ENCODE assay signal across 9 cellular contexts in genomic region chr1:201715801-201716741, GRCh38.
DNase-seq lines count a peak whose midpoint lies in the region; ATAC-seq, FAIRE-seq and TF ChIP-seq lines count a peak whose summit lies in the region.
"Had no signal": no experiment of that assay in that cellular context is flagged by ENCODE, and none has a peak within 500 bp of the region (broad histone marks: within the 10 kb centered on the region; RNA-seq: fewer than 3 reads in every experiment).

No MANE protein-coding gene starts in this region.

- H4K5ac ChIP-seq in IMR-90 (ENCODE audit: low read depth, low read length) = peak overlapping the region; percentile 72

- RAD21 ChIA-PET in GM12878 (lab: Charles Lee; ENCODE audit: unreplicated experiment) = interaction anchor here (0.7 to 0.9 kb wide), 2 partner anchors 73 to 77 kb away, joined by 3 read pairs; no protein-coding TSS in a partner anchor

- intact Hi-C loops in IMR-90 (cut with micrococcal nuclease) (no loop called here), GM12878 (cut with micrococcal nuclease; ENCODE audit: unreplicated experiment) (loop anchor here (5.0 kb wide), 1 partner anchor 46 kb away; no protein-coding TSS in a partner anchor)

- H3K4me3 ChIP-seq in ACC112 (ENCODE audit: low read depth, low read length) (no peak overlapping the region; the same call in 1 of the 2 replicates), IMR-90 (ENCODE audit: insufficient read depth, low read depth, low read length) (no peak overlapping the region), GM12878 (no peak overlapping the region)

- peak overlapping the region; percentile 88 for H3K23ac ChIP-seq in IMR-90 (ENCODE audit: low read depth, low read length)

- H3K4ac ChIP-seq in IMR-90 (ENCODE audit: low read depth, low read length) = peak overlapping the region; percentile 73

- H2BK120ac ChIP-seq in IMR-90 (ENCODE audit: low read depth, low read length) = peak overlapping the region; percentile 81

- peak overlapping the region; percentile 38 to 81 for H4K8ac ChIP-seq in IMR-90 (ENCODE audit: low read depth in 2 of 2, low read length in 2 of 2)

- no peaks in the 10 kb centered on the region for H3K27me3 ChIP-seq in ACC112 (ENCODE audit: insufficient read depth, low read length)
- no peaks in the 10 kb centered on the region for H3K27me3 ChIP-seq in IMR-90 (ENCODE audit: control insufficient read depth, insufficient read depth, low read length)
- no peaks in the 10 kb centered on the region for H3K27me3 ChIP-seq in GM12878 (replicated peaks in 1 of 2; ENCODE audit: control insufficient read depth in 2 of 2, insufficient read depth in 2 of 2, low read length in 1 of 2)

- H2BK20ac ChIP-seq in IMR-90 (ENCODE audit: low read depth, low read length) = peak overlapping the region; percentile 85

- in situ Hi-C loops in IMR-90 (cut with MboI; ENCODE audit: low sequenced_read_pairs) (no loop called here), GM12878 (cut with MboI) (no loop called here)

- dilution Hi-C loops in IMR-90 (cut with HindIII; ENCODE audit: low sequenced_read_pairs, unreplicated experiment) = no loop called here

- peak overlapping the region; percentile 54 for H3K56ac ChIP-seq in IMR-90 (ENCODE audit: extremely low read depth, insufficient read depth, low read length)

- no TSS peak for BruUV-seq in IMR-90 (replicated peaks; lab: Mats Ljungman, UMichigan)
- BruUV-seq in GM12878 (replicated peaks; lab: Mats Ljungman, UMichigan) = no TSS peak

- peak overlapping the region; percentile 71 for H3K18ac ChIP-seq in IMR-90 (ENCODE audit: low read depth, low read length)

- H2AK9ac ChIP-seq in IMR-90 (replicated peaks; ENCODE audit: low read depth, low read length, poor library complexity) = peak overlapping the region; percentile 0

- peaks cover 68% of the 10 kb centered on the region for H3K9me1 ChIP-seq in IMR-90 (ENCODE audit: insufficient read depth, low read length)

- peaks cover 44 to 81% of the 10 kb centered on the region in 2 experiments for H3K79me1 ChIP-seq in IMR-90 (ENCODE audit: low read depth in 1 of 2, low read length in 2 of 2)

- peak overlapping the region in 5 of 8 donors; percentile 5 to 70 (median 55) for H3K4me3 Mint-ChIP-seq in naive B cell
- H3K4me3 Mint-ChIP-seq: activated T-cell treated with anti-CD3 and anti-CD28 coated beads, Interleukin-2, amount 50 U/mL, for 24 hours had no signal

- CTCF ChIA-PET in IMR-90 (lab: Yijun Ruan, JAX) = interaction anchor here (0.9 to 1.5 kb wide), 2 partner anchors 65 to 156 kb away, joined by 3 to 4 read pairs; no protein-coding TSS in a partner anchor
- CTCF ChIA-PET in GM12878 (lab: Yijun Ruan, JAX) = interaction anchor here (1.4 to 14.7 kb wide), 4 partner anchors 11 to 233 kb away, joined by 3 to 332 read pairs (median 78); no protein-coding TSS in a partner anchor

- POLR2A ChIA-PET in IMR-90 (lab: Charles Lee; ENCODE audit: unreplicated experiment) (no interaction called here), GM12878 (lab: Charles Lee) (no interaction called here)

- H2BK5ac ChIP-seq in IMR-90 (ENCODE audit: low read depth, low read length, poor library complexity, severe bottlenecking) = peak overlapping the region; percentile 64

- H3K36me3 Mint-ChIP-seq in naive B cell = no peaks in the 10 kb centered on the region

- TF ChIP-seq RAD21 in IMR-90 (IDR thresholded peaks at IDR 0.05; ENCODE audit: low read length) (no peak), GM12878 (IDR thresholded peaks at IDR 0.05; ENCODE audit: insufficient read depth, low read depth, low read length) (no peak)

- no peak for TF ChIP-seq CTCF in IMR-90 (conservative IDR thresholded peaks at IDR 0.05; ENCODE audit: low read depth, low read length)
- TF ChIP-seq CTCF in GM12878 (IDR thresholded peaks at IDR 0.05 in 2 of 3, conservative IDR thresholded peaks at IDR 0.05 in 1 of 3; ENCODE audit: control insufficient read depth in 2 of 3, extremely low read depth in 1 of 3, insufficient read depth in 1 of 3, low read depth in 3 of 3, low read length in 3 of 3) = no peak

- H3K27ac ChIP-seq in ACC112 (ENCODE audit: low read depth, low read length) (peak overlapping the region; percentile 95), IMR-90 (ENCODE audit: insufficient read depth, low read length) (peak overlapping the region; percentile 93), GM12878 (ENCODE audit: control insufficient read depth, insufficient read depth) (peak overlapping the region; percentile 61)

- peaks cover 68% of the 10 kb centered on the region for H3K79me2 ChIP-seq in ACC112 (ENCODE audit: control insufficient read depth, insufficient read depth, low read length, unreplicated experiment)
- no peaks in the 10 kb centered on the region for H3K79me2 ChIP-seq in GM12878 (ENCODE audit: control insufficient read depth, insufficient read depth, low read length)

- WGBS in IMR-90 (ENCODE audit: extremely low coverage in 2 of 2, insufficient read length in 1 of 2), 2 experiments = 97% methylated on average over 5 of the region's 11 CpGs; no CpG with 5 or more reads in 1 of the 2 experiments
- 37% methylated on average over 11 of the region's 11 CpGs for WGBS in GM12878 (ENCODE audit: insufficient coverage, insufficient replicate concordance, low lambda C conversion rate, missing lambda C conversion rate)

- H3K9me3 Mint-ChIP-seq in naive B cell = no peaks in the 10 kb centered on the region
- H3K9me3 Mint-ChIP-seq: activated T-cell treated with anti-CD3 and anti-CD28 coated beads, Interleukin-2, amount 50 U/mL, for 24 hours had no signal

- H3K14ac ChIP-seq in IMR-90 (replicated peaks; ENCODE audit: low read depth, low read length) = peak overlapping the region; percentile 54

- H3K36me3 ChIP-seq in ACC112 (ENCODE audit: insufficient read depth, low read length) (peaks cover 21% of the 10 kb centered on the region; the same call in 1 of the 2 replicates), IMR-90 (ENCODE audit: control insufficient read depth, insufficient read depth, low read length) (peaks cover 30% of the 10 kb centered on the region), GM12878 (ENCODE audit: control insufficient read depth in 2 of 2, insufficient read depth in 2 of 2, low read length in 1 of 2) (no peaks in the 10 kb centered on the region)

- H3K9ac ChIP-seq in IMR-90 (ENCODE audit: low read depth, low read length) (peak overlapping the region; percentile 5; the same call in 1 of the 2 replicates), GM12878 (ENCODE audit: control insufficient read depth, insufficient read depth, low read length) (no peak overlapping the region; the same call in 1 of the 2 replicates)

- SMC1A ChIA-PET in GM12878 (lab: Charles Lee; ENCODE audit: uncharacterized antibody, unreplicated experiment) = interaction anchor here (0.9 kb wide), 2 partner anchors 77 to 98 kb away, joined by 3 read pairs; no protein-coding TSS in a partner anchor

- peak overlapping the region; percentile 72 for H4K91ac ChIP-seq in IMR-90 (ENCODE audit: insufficient read depth, low read depth, low read length)

- H3K4me1 Mint-ChIP-seq in naive B cell = peaks cover 23 to 36% (median 31%) of the 10 kb centered on the region in 3 donors

- TF ChIP-seq POLR2A in IMR-90 (IDR thresholded peaks at IDR 0.05; ENCODE audit: low read depth, low read length) (no peak), GM12878 (IDR thresholded peaks at IDR 0.05; ENCODE audit: low read depth, low read length) (no peak)

- peak overlapping the region; percentile 72; the same call in 2 of the 3 replicates for H2BK15ac ChIP-seq in IMR-90 (ENCODE audit: low read depth, low read length)

- no peak for DNase-seq in IMR-90
- DNase-seq in GM12878 (ENCODE audit: low read depth, low spot score) = peak; percentile 23
- DNase-seq in naive B cell = peak; percentile 55
- no peak for DNase-seq in COR-L47 (lab: John Stamatoyannopoulos, UW)
- DNase-seq in NCI-H2081 treated with DMSO at 0.1 percent for 48 hours (lab: John Stamatoyannopoulos, UW) = no peak
- DNase-seq: activated T-cell treated with anti-CD3 and anti-CD28 coated beads, Interleukin-2, amount 50 U/mL, for 24 hours had no signal

- H3K4me2 ChIP-seq in IMR-90 (ENCODE audit: low read depth, low read length) (no peak overlapping the region), GM12878 (ENCODE audit: control insufficient read depth, insufficient read depth) (peak overlapping the region; percentile 81)

- no peak for ATAC-seq in IMR-90 (ENCODE audit: low read depth)
- ATAC-seq in GM12878 = peak; percentile 74
- peak; percentile 87 to 88 for ATAC-seq in naive B cell (ENCODE audit: low read depth in 2 of 2)
- ATAC-seq in GM18519 (IDR thresholded peaks at IDR 0.05; ENCODE audit: low FRiP score, unreplicated experiment) = no peak
- ATAC-seq in GM19351 (IDR thresholded peaks at IDR 0.05; ENCODE audit: unreplicated experiment) = no peak

- no peak overlapping the region for H2AFZ ChIP-seq in ACC112 (ENCODE audit: low read length, unreplicated experiment)
- no peak overlapping the region for H2AFZ ChIP-seq in IMR-90 (replicated peaks; ENCODE audit: low read length, poor library complexity)
- peak overlapping the region; percentile 16 for H2AFZ ChIP-seq in GM12878 (ENCODE audit: control insufficient read depth, low read depth, low read length)

- H2AK5ac ChIP-seq in IMR-90 (ENCODE audit: low read depth, low read length) = peak overlapping the region; percentile 92

- H3K27me3 Mint-ChIP-seq in naive B cell = no peaks in the 10 kb centered on the region
- H3K27me3 Mint-ChIP-seq: activated T-cell treated with anti-CD3 and anti-CD28 coated beads, Interleukin-2, amount 50 U/mL, for 24 hours had no signal

- H4K20me1 ChIP-seq in IMR-90 (ENCODE audit: insufficient read depth, low read length) (peaks cover 25% of the 10 kb centered on the region; the same call in 1 of the 2 replicates), GM12878 (ENCODE audit: control insufficient read depth, insufficient read depth) (no peaks in the 10 kb centered on the region)

- FAIRE-seq in GM12878 (lab: Jason Lieb, UNC) = no peak

- TF ChIP-seq EP300 in GM12878 (IDR thresholded peaks at IDR 0.05; ENCODE audit: borderline replicate concordance in 1 of 2, control insufficient read depth in 1 of 2, low read depth in 2 of 2, low read length in 2 of 2) = no peak

- H3K9me3 ChIP-seq in IMR-90 (ENCODE audit: control insufficient read depth, insufficient read depth, low read length) (no peaks in the 10 kb centered on the region), GM12878 (replicated peaks; ENCODE audit: control insufficient read depth, insufficient read depth, low read length) (no peaks in the 10 kb centered on the region)

- H3K27ac Mint-ChIP-seq in naive B cell = peak overlapping the region; percentile 1 to 86 (median 48)
- H3K27ac Mint-ChIP-seq: activated T-cell treated with anti-CD3 and anti-CD28 coated beads, Interleukin-2, amount 50 U/mL, for 24 hours had no signal

- H3K4me1 ChIP-seq in ACC112 (ENCODE audit: control insufficient read depth, insufficient read depth, low read length, unreplicated experiment) (peaks cover 76% of the 10 kb centered on the region), IMR-90 (ENCODE audit: control insufficient read depth, insufficient read depth, low read length) (peaks cover 51% of the 10 kb centered on the region), GM12878 (ENCODE audit: control insufficient read depth, insufficient read depth, low read length) (peaks cover 44% of the 10 kb centered on the region)

TF ChIP-seq in IMR-90, 13 proteins besides CTCF, POLR2A, EP300 and RAD21 (continues in another document):
- no peak for TF ChIP-seq BHLHE40 (IDR thresholded peaks at IDR 0.05; ENCODE audit: low read depth, low read length)

TF ChIP-seq in GM12878, 131 proteins besides CTCF, POLR2A, EP300 and RAD21 (continues in another document):
- peak; percentile 15; the same call in 1 of the 2 replicates for TF ChIP-seq DPF2 (IDR thresholded peaks at IDR 0.05)

Comparison
In these comparisons a context has a peak if more than half of its experiments do, and no peak if none do; other contexts are left out.
1. ATAC-seq: peak in GM12878 (single experiment) and naive B cell (2 of 2); none in IMR-90 (single experiment), GM18519 (single experiment) and GM19351 (single experiment).
2. DNase-seq: peak in GM12878 (single experiment) and naive B cell (single experiment); none in IMR-90 (single experiment), COR-L47 (single experiment) and NCI-H2081 treated with DMSO at 0.1 percent for 48 hours (single experiment).
3. Peak in every context shown above with its lines, with median percentiles within 50 percentile points of each other: H3K27ac ChIP-seq.